ENCODE assay signal across 12 cellular contexts in genomic region chr15:34099914-34100313, GRCh38. TPM values are rescaled to one million over a fixed set of nuclear protein-coding genes. Genes with fewer than 3 reads are reported as not detected.
DNase-seq lines count a peak whose midpoint lies in the region; ATAC-seq and TF ChIP-seq lines count a peak whose summit lies in the region.
"Had no signal": no experiment of that assay in that cellular context is flagged by ENCODE, and none has a peak within 500 bp of the region (broad histone marks: within the 10 kb centered on the region; RNA-seq: fewer than 3 reads in every experiment).

No MANE protein-coding gene starts in this region.

- H3K36me3 ChIP-seq in breast epithelium = peaks cover 6% of the 10 kb centered on the region

- TF ChIP-seq CTCF in MCF 10A (IDR thresholded peaks at IDR 0.05; ENCODE audit: unreplicated experiment) (no peak), breast epithelium (IDR thresholded peaks at IDR 0.05) (no peak), foreskin fibroblast (IDR thresholded peaks at IDR 0.05; ENCODE audit: low read depth, low read length) (no peak), type B pancreatic cell (conservative IDR thresholded peaks at IDR 0.05) (no peak)

- no peak overlapping the region for H3K4me3 ChIP-seq in breast epithelium
- peak overlapping the region; percentile 66 to 93 for H3K4me3 ChIP-seq in foreskin fibroblast (ENCODE audit: low read depth in 1 of 2, low read length in 2 of 2)

- H3K4me3 Mint-ChIP-seq in MCF 10A (ENCODE audit: unreplicated experiment) (peak overlapping the region; percentile 98), T-helper 17 cell (peak overlapping the region; percentile 39), type B pancreatic cell (peak overlapping the region; percentile 97)

- H3K36me3 Mint-ChIP-seq in MCF 10A (ENCODE audit: insufficient read depth, unreplicated experiment) (peaks cover 29% of the 10 kb centered on the region), T-helper 17 cell (ENCODE audit: low read depth) (peaks cover 3% of the 10 kb centered on the region), type B pancreatic cell (peaks cover 7% of the 10 kb centered on the region)

- CTCF ChIA-PET in MCF 10A (lab: Yijun Ruan, JAX) = interaction anchor here (0.6 to 0.7 kb wide), 5 partner anchors 16 to 1013 kb away, joined by 3 to 5 read pairs (median 3); partner anchors contain the start of gene LPCAT4

- H3K4me1 ChIP-seq in breast epithelium = peaks cover 0 to 11% of the 10 kb centered on the region in 2 donors
- H3K4me1 ChIP-seq: BE2C had no signal

- H3K4me1 Mint-ChIP-seq in MCF 10A (ENCODE audit: insufficient read depth, unreplicated experiment) (peaks cover 5% of the 10 kb centered on the region), T-helper 17 cell (peaks cover 27% of the 10 kb centered on the region), type B pancreatic cell (ENCODE audit: unreplicated experiment) (peaks cover 16% of the 10 kb centered on the region)

- H3K27me3 ChIP-seq in breast epithelium = no peaks in the 10 kb centered on the region
- H3K27me3 ChIP-seq: BE2C, sigmoid colon had no signal

- no peak for ATAC-seq in T-helper 17 cell

- DNase-seq in MCF 10A (ENCODE audit: unreplicated experiment) (no peak), breast epithelium (ENCODE audit: low spot score in 2 of 2) (no peak), T-helper 17 cell (no peak), foreskin fibroblast (no peak), type B pancreatic cell (ENCODE audit: extremely low spot score, unreplicated experiment) (no peak), NCI-H2029 treated with DMSO at 0.1 percent for 48 hours (lab: John Stamatoyannopoulos, UW) (no peak), AG08395 (ENCODE audit: low spot score) (no peak), NCI-H526 treated with DMSO at 0.1 percent for 48 hours (lab: John Stamatoyannopoulos, UW) (no peak)
- DNase-seq: BE2C, hypothalamus, SHP77 treated with DMSO at 0.1 percent for 48 hours, sigmoid colon had no signal

- TF ChIP-seq POLR2A in breast epithelium (IDR thresholded peaks at IDR 0.05) = no peak

- POLR2A ChIA-PET in MCF 10A (lab: Yijun Ruan, JAX) = interaction anchor here (0.5 to 3.6 kb wide), 5 partner anchors 16 to 870 kb away, joined by 3 to 25 read pairs (median 3); partner anchors contain the start of genes AQR and KATNBL1

- no TSS peak for BruUV-seq in MCF 10A (replicated peaks; lab: Mats Ljungman, UMichigan)

- H3K27ac ChIP-seq in breast epithelium = no peak overlapping the region

- intact Hi-C loops in MCF 10A (cut with micrococcal nuclease) = no loop called here
- intact Hi-C loops in breast epithelium (cut with DNase I; ENCODE audit: low total_unique reads) = loop anchor here (10.0 kb wide), 1 partner anchor 125 kb away; the partner anchor contains the start of gene EMC4

- no peak overlapping the region for H3K27ac Mint-ChIP-seq in MCF 10A (ENCODE audit: low read depth, unreplicated experiment)
- peak overlapping the region; percentile 72 for H3K27ac Mint-ChIP-seq in T-helper 17 cell
- peak overlapping the region; percentile 18 for H3K27ac Mint-ChIP-seq in type B pancreatic cell

- H3K9me3 Mint-ChIP-seq in MCF 10A (ENCODE audit: unreplicated experiment) (no peaks in the 10 kb centered on the region), type B pancreatic cell (no peaks in the 10 kb centered on the region)

- H3K9me3 ChIP-seq in breast epithelium (no peaks in the 10 kb centered on the region), T-helper 17 cell (ENCODE audit: control insufficient read depth, low read length, poor library complexity, severe bottlenecking) (no peaks in the 10 kb centered on the region)
- H3K9me3 ChIP-seq: BE2C, sigmoid colon had no signal

- H3K27me3 Mint-ChIP-seq in MCF 10A (ENCODE audit: insufficient read depth, unreplicated experiment) (no peaks in the 10 kb centered on the region), T-helper 17 cell (no peaks in the 10 kb centered on the region), type B pancreatic cell (no peaks in the 10 kb centered on the region)

RNA-seq across cellular contexts. Expression of gene EMC7, which starts 1.7 kb away (rescaled TPM):
- total RNA-seq in MCF 10A (2022) (98.2 and 134 TPM in 2 replicates), breast epithelium (10 to 100 TPM; 35.0 to 47.5 (median 44.6) TPM), T-helper 17 cell (10 to 100 TPM; 43.0 to 50.4 TPM), type B pancreatic cell (ENCODE audit: low replicate concordance) (47.5 and 54.5 TPM in 2 replicates)

RNA-seq across cellular contexts. Expression of gene PGBD4, which starts 2.0 kb away (rescaled TPM):
- 2.4 and 2.6 TPM in 2 replicates for total RNA-seq in MCF 10A (2022)
- total RNA-seq in breast epithelium = 1 to 10 TPM in 2 of 3 donors, under 1 TPM in 1; 0.64 to 1.6 (median 1.3) TPM
- 1 to 10 TPM; 2.8 to 3.3 TPM for total RNA-seq in T-helper 17 cell
- total RNA-seq in type B pancreatic cell (ENCODE audit: low replicate concordance) = 2.2 and 2.4 TPM in 2 replicates

Comparison
In these comparisons a context has a peak if more than half of its experiments do, and no peak if none do; other contexts are left out.
1. H3K4me3 Mint-ChIP-seq: peak in every context shown above with its lines; median percentile 98 in MCF 10A; 97 in type B pancreatic cell; 39 in T-helper 17 cell.
2. H3K4me3 ChIP-seq: peak in foreskin fibroblast (2 of 2); none in breast epithelium (0 of 3).